Comparison of ENCODE assay signal across 8 cellular contexts in genomic region chr17:78313735-78314648, GRCh38. TPM values are rescaled to one million over a fixed set of nuclear protein-coding genes. Genes with fewer than 3 reads are reported as not detected.
DNase-seq lines count a peak whose midpoint lies in the region; ATAC-seq and TF ChIP-seq lines count a peak whose summit lies in the region.

No MANE protein-coding gene starts in this region.

- no peak for TF ChIP-seq POLR2A in suprapubic skin (IDR thresholded peaks at IDR 0.05)

- TF ChIP-seq CTCF in OCI-LY1 (IDR thresholded peaks at IDR 0.05; ENCODE audit: low read length): no peak
- TF ChIP-seq CTCF in fibroblast of mammary gland (conservative IDR thresholded peaks at IDR 0.05; ENCODE audit: control insufficient read depth, insufficient read depth, low read depth, low read length): no peak
- TF ChIP-seq CTCF in neural crest cell (conservative IDR thresholded peaks at IDR 0.05): peak; percentile 17
- no peak for TF ChIP-seq CTCF in suprapubic skin (IDR thresholded peaks at IDR 0.05)

- ATAC-seq in activated T-cell treated with anti-CD3 and anti-CD28 coated beads, Interleukin-2, amount 50 U/mL, for 72 hours (replicated peaks in 1 of 2): peak; percentile 74 to 75

- H3K27me3 ChIP-seq in HUES48 (ENCODE audit: control insufficient read depth, insufficient read depth, low read length) (peaks cover 5% of the 10 kb centered on the region), OCI-LY1 (ENCODE audit: insufficient read depth, low read length) (peaks cover 6% of the 10 kb centered on the region), suprapubic skin (no peaks in the 10 kb centered on the region)

- H3K4me1 ChIP-seq in HUES48 (ENCODE audit: control insufficient read depth, insufficient read depth, low read length) (peaks cover 34% of the 10 kb centered on the region), OCI-LY1 (ENCODE audit: insufficient read depth, low read length, severe bottlenecking) (peaks cover 13% of the 10 kb centered on the region), suprapubic skin (peaks cover 47% of the 10 kb centered on the region)

- H3K27me3 Mint-ChIP-seq in activated T-cell treated with anti-CD3 and anti-CD28 coated beads, Interleukin-2, amount 50 U/mL, for 72 hours (ENCODE audit: low read depth): no peaks in the 10 kb centered on the region
- peaks cover 57% of the 10 kb centered on the region for H3K27me3 Mint-ChIP-seq in neural crest cell (ENCODE audit: low read depth)

- WGBS in suprapubic skin: 9% methylated on average over 24 of the region's 80 CpGs

- DNase-seq in DMS53 treated with DMSO at 0.1 percent for 48 hours (lab: John Stamatoyannopoulos, UW; ENCODE audit: unreplicated experiment) (peak; percentile 78), fibroblast of mammary gland (ENCODE audit: low read depth) (peak; percentile 67), neural crest cell (ENCODE audit: low read depth, low spot score) (peak; percentile 30), suprapubic skin (ENCODE audit: low spot score in 2 of 2) (peak in 1 of 2 donors; percentile 81), cerebellar nuclear complex (lab: John Stamatoyannopoulos, UW) (no peak)
- DNase-seq in activated T-cell treated with anti-CD3 and anti-CD28 coated beads, Interleukin-2, amount 50 U/mL, for 72 hours: peak; percentile 71 to 83

- no peaks in the 10 kb centered on the region for H4K20me1 ChIP-seq in OCI-LY1 (ENCODE audit: insufficient read depth, low read length)

- peaks cover 48% of the 10 kb centered on the region for H3K4me1 Mint-ChIP-seq in activated T-cell treated with anti-CD3 and anti-CD28 coated beads, Interleukin-2, amount 50 U/mL, for 72 hours (ENCODE audit: low read depth)
- H3K4me1 Mint-ChIP-seq in neural crest cell: peaks cover 22% of the 10 kb centered on the region

- no peaks in the 10 kb centered on the region for H3K79me2 ChIP-seq in OCI-LY1 (ENCODE audit: insufficient read depth, low read length)

- H3K9me2 ChIP-seq in OCI-LY1 (ENCODE audit: low read depth, low read length): no peaks in the 10 kb centered on the region

- H3K27ac Mint-ChIP-seq in activated T-cell treated with anti-CD3 and anti-CD28 coated beads, Interleukin-2, amount 50 U/mL, for 72 hours: peak overlapping the region; percentile 85
- no peak overlapping the region for H3K27ac Mint-ChIP-seq in neural crest cell (ENCODE audit: unreplicated experiment)

- H2AFZ ChIP-seq in OCI-LY1 (ENCODE audit: low read length): no peak overlapping the region

- TF ChIP-seq EP300 in suprapubic skin (IDR thresholded peaks at IDR 0.05): no peak

- no peaks in the 10 kb centered on the region for H3K9me3 Mint-ChIP-seq in activated T-cell treated with anti-CD3 and anti-CD28 coated beads, Interleukin-2, amount 50 U/mL, for 72 hours
- no peaks in the 10 kb centered on the region for H3K9me3 Mint-ChIP-seq in neural crest cell

- H3K27ac ChIP-seq in HUES48 (ENCODE audit: low read depth, low read length): peak overlapping the region; percentile 27
- H3K27ac ChIP-seq in OCI-LY1 (ENCODE audit: low read depth, low read length, poor library complexity, severe bottlenecking): no peak overlapping the region
- H3K27ac ChIP-seq in suprapubic skin: peak overlapping the region; percentile 90

- H3K36me3 ChIP-seq in HUES48 (ENCODE audit: control insufficient read depth, insufficient read depth, low read length) (no peaks in the 10 kb centered on the region), OCI-LY1 (ENCODE audit: insufficient read depth, low read length) (no peaks in the 10 kb centered on the region), suprapubic skin (no peaks in the 10 kb centered on the region)

- H3F3A ChIP-seq in OCI-LY1 (ENCODE audit: insufficient read depth, low read length): no peaks in the 10 kb centered on the region

- peak overlapping the region; percentile 71 to 75 for H3K4me3 Mint-ChIP-seq in activated T-cell treated with anti-CD3 and anti-CD28 coated beads, Interleukin-2, amount 50 U/mL, for 72 hours
- peak overlapping the region; percentile 78 for H3K4me3 Mint-ChIP-seq in neural crest cell

- H3K4me2 ChIP-seq in OCI-LY1 (ENCODE audit: low read length): peak overlapping the region; percentile 68

- H3K9me3 ChIP-seq in HUES48 (ENCODE audit: control insufficient read depth, insufficient read depth, low read length) (no peaks in the 10 kb centered on the region), OCI-LY1 (ENCODE audit: low read length) (no peaks in the 10 kb centered on the region), suprapubic skin (no peaks in the 10 kb centered on the region)

- no peaks in the 10 kb centered on the region for H3K36me3 Mint-ChIP-seq in activated T-cell treated with anti-CD3 and anti-CD28 coated beads, Interleukin-2, amount 50 U/mL, for 72 hours (ENCODE audit: insufficient read depth in 2 of 2)
- H3K36me3 Mint-ChIP-seq in neural crest cell (ENCODE audit: low read depth): no peaks in the 10 kb centered on the region

- H3K4me3 ChIP-seq in HUES48 (ENCODE audit: low read depth, low read length) (peak overlapping the region; percentile 73), OCI-LY1 (ENCODE audit: low read depth, low read length, poor library complexity, severe bottlenecking) (peak overlapping the region; percentile 51), fibroblast of mammary gland (ENCODE audit: control insufficient read depth, low read depth, low read length) (peak overlapping the region; percentile 15), suprapubic skin (peak overlapping the region; percentile 54)

- peak overlapping the region; percentile 57; the same call in 1 of the 2 replicates for H3K9ac ChIP-seq in HUES48 (ENCODE audit: low read depth, low read length)
- H3K9ac ChIP-seq in OCI-LY1 (ENCODE audit: low read length): no peak overlapping the region

RNA-seq across cellular contexts. Expression of gene SOCS3, which starts 45.9 kb away (rescaled TPM):
- 100 to 1,000 TPM; 164 to 212 TPM for total RNA-seq in activated T-cell treated with anti-CD3 and anti-CD28 coated beads, Interleukin-2, amount 50 U/mL, for 72 hours
- total RNA-seq in neural crest cell: 5.4 and 6.1 TPM in 2 replicates
- 100 to 1,000 TPM in 1 of 4 donors, 10 to 100 TPM in 3; 33.2 to 264 (median 60.9) TPM for total RNA-seq in suprapubic skin

Comparison
In these comparisons a context has a peak if more than half of its experiments do, and no peak if none do; other contexts are left out.
1. DNase-seq: peak in DMS53 treated with DMSO at 0.1 percent for 48 hours (single experiment), activated T-cell treated with anti-CD3 and anti-CD28 coated beads, Interleukin-2, amount 50 U/mL, for 72 hours (2 of 2), fibroblast of mammary gland (single experiment) and neural crest cell (single experiment); none in cerebellar nuclear complex (0 of 2).
2. H3K4me3 ChIP-seq: peak in every context shown above with its lines; median percentile 73 in HUES48; 54 in suprapubic skin; 51 in OCI-LY1; 15 in fibroblast of mammary gland.